Comparison of ENCODE assay signal across 16 cellular contexts in genomic region chr1:94324168-94324544, GRCh38.
DNase-seq lines count a peak whose midpoint lies in the region; ATAC-seq and TF ChIP-seq lines count a peak whose summit lies in the region.
"Had no signal": no experiment of that assay in that cellular context is flagged by ENCODE, and none has a peak within 500 bp of the region (broad histone marks: within the 10 kb centered on the region; RNA-seq: fewer than 3 reads in every experiment).

No MANE protein-coding gene starts in this region.

- no peak for ATAC-seq in HG03432 (IDR thresholded peaks at IDR 0.05; ENCODE audit: unreplicated experiment)
- no peak for ATAC-seq in HG03565 (IDR thresholded peaks at IDR 0.05; ENCODE audit: unreplicated experiment)
- ATAC-seq: CD8-positive, alpha-beta T cell had no signal

- peak; percentile 70 for DNase-seq in EH (ENCODE audit: low read depth)
- DNase-seq in PC-9: peak in 1 of 2 experiments; percentile 95
- DNase-seq in epithelial cell of esophagus (ENCODE audit: low read depth): peak; percentile 46
- no peak for DNase-seq in osteocyte (ENCODE audit: extremely low spot score, unreplicated experiment)
- no peak for DNase-seq in DMS79 (lab: John Stamatoyannopoulos, UW)
- DNase-seq in lower leg skin (ENCODE audit: low spot score in 2 of 2): no peak
- DNase-seq: adrenal gland; CD8-positive, alpha-beta T cell; effector memory CD4-positive, alpha-beta T cell; MV-4-11; NCI-H345; stimulated activated CD4-positive, alpha-beta T cell treated with anti-CD3 and anti-CD28 coated beads, Interleukin-4, amount 100 ng/mL, for 1 hour; stimulated activated naive CD4-positive, alpha-beta T cell had no signal

- CTCF ChIA-PET in PC-9 (lab: Charles Lee): no interaction called here

- H3K27me3 ChIP-seq in PC-9 (ENCODE audit: insufficient read depth, low read depth): no peaks in the 10 kb centered on the region
- H3K27me3 ChIP-seq: adrenal gland had no signal

- POLR2A ChIA-PET in PC-9 (lab: Charles Lee; ENCODE audit: unreplicated experiment): no interaction called here

- peak overlapping the region; percentile 69 for H3K4me2 ChIP-seq in PC-9

- H3K36me3 Mint-ChIP-seq in osteocyte (ENCODE audit: unreplicated experiment): no peaks in the 10 kb centered on the region
- H3K36me3 Mint-ChIP-seq: CD8-positive, alpha-beta T cell had no signal

- peaks cover 81% of the 10 kb centered on the region for H3F3A ChIP-seq in PC-9 (ENCODE audit: insufficient read depth, low read depth)

- peak overlapping the region; percentile 97 for H3K27ac ChIP-seq in PC-9
- H3K27ac ChIP-seq: HL-60 had no signal

- H3K4me1 ChIP-seq in PC-9 (replicated peaks; ENCODE audit: insufficient read depth): peaks cover 86% of the 10 kb centered on the region

- H3K36me3 ChIP-seq in PC-9 (ENCODE audit: low read depth): no peaks in the 10 kb centered on the region
- H3K36me3 ChIP-seq: adrenal gland had no signal

- no peak for TF ChIP-seq CTCF in PC-9 (conservative IDR thresholded peaks at IDR 0.05)
- no peak for TF ChIP-seq CTCF in epithelial cell of esophagus (IDR thresholded peaks at IDR 0.05; ENCODE audit: insufficient read depth, low read depth, low read length, missing control alignments)
- no peak for TF ChIP-seq CTCF in osteocyte (IDR thresholded peaks at IDR 0.05)
- no peak for TF ChIP-seq CTCF in lower leg skin (IDR thresholded peaks at IDR 0.05)

- no peak for TF ChIP-seq POLR2A in lower leg skin (IDR thresholded peaks at IDR 0.05)

- no peaks in the 10 kb centered on the region for H3K9me3 ChIP-seq in PC-9 (ENCODE audit: insufficient read depth, low read depth)
- H3K9me3 ChIP-seq: adrenal gland had no signal

- 71% methylated on average over 4 of the region's 4 CpGs for WGBS in lower leg skin, 2 donors

- H3K4me3 ChIP-seq in PC-9 (peak overlapping the region; percentile 39), epithelial cell of esophagus (ENCODE audit: low read length) (no peak overlapping the region), lower leg skin (ENCODE audit: low read depth, poor library complexity, severe bottlenecking) (no peak overlapping the region)
- H3K4me3 ChIP-seq: adrenal gland had no signal

- H3K4me3 Mint-ChIP-seq in osteocyte (ENCODE audit: unreplicated experiment): peak overlapping the region; percentile 3
- H3K4me3 Mint-ChIP-seq: CD8-positive, alpha-beta T cell had no signal

- 0 out of 2 replicates have a peak, but pooled peaks cover 5% of the 10 kb centered on the region for H3K9me2 ChIP-seq in PC-9 (ENCODE audit: insufficient read depth)

- H3K27ac Mint-ChIP-seq in osteocyte (ENCODE audit: unreplicated experiment): peak overlapping the region; percentile 92
- H3K27ac Mint-ChIP-seq: CD8-positive, alpha-beta T cell had no signal

- peak overlapping the region; percentile 8; the same call in 1 of the 2 replicates for H2AFZ ChIP-seq in PC-9

- intact Hi-C loops in PC-9 (cut with micrococcal nuclease; ENCODE audit: unreplicated experiment) (no loop called here), lower leg skin (cut with DNase I; ENCODE audit: low total_unique reads) (no loop called here)

- peaks cover 43% of the 10 kb centered on the region for H3K79me2 ChIP-seq in PC-9 (ENCODE audit: low read depth)

- no peaks in the 10 kb centered on the region for H3K27me3 Mint-ChIP-seq in osteocyte (ENCODE audit: unreplicated experiment)

- no TSS peak for BruUV-seq in PC-9 (replicated peaks; lab: Mats Ljungman, UMichigan)

- H4K20me1 ChIP-seq in PC-9 (ENCODE audit: insufficient read depth): no peaks in the 10 kb centered on the region

- peaks cover 87% of the 10 kb centered on the region for H3K4me1 Mint-ChIP-seq in osteocyte (ENCODE audit: unreplicated experiment)

- no peaks in the 10 kb centered on the region for H3K9me3 Mint-ChIP-seq in osteocyte (ENCODE audit: unreplicated experiment)
- H3K9me3 Mint-ChIP-seq: CD8-positive, alpha-beta T cell had no signal

Comparison
In these comparisons a context has a peak if more than half of its experiments do, and no peak if none do; other contexts are left out.
1. DNase-seq: peak in EH (single experiment) and epithelial cell of esophagus (single experiment); none in osteocyte (single experiment), DMS79 (single experiment) and lower leg skin (0 of 2).